In the genomic region with DNA sequence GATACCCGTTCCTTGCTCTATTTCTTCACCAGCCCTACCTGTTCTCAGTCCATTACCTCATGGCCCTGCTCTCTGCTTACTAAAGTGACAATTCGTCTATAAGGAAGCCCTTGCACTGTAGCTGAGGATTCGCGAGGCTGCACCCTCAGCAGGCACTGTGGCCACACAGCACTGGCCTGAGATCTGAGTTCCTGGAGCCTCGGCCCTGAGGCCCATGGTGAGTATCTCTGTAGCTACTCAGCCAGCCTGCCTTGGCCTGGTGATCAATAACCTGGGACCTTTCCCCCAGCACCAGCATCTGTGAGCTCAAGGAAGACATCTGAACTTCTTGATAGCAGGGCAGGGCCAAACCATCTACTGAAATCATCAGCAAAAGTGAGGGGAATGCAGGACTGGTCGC, we compare ENCODE assay signal across 1 cellular context.
TF ChIP-seq lines count a peak whose summit lies in the region.

No MANE protein-coding gene starts in this region.

TF ChIP-seq in K562, 482 proteins besides CTCF, POLR2A, EP300 and RAD21 (continued from another document):
- TF ChIP-seq, protein P1, sequence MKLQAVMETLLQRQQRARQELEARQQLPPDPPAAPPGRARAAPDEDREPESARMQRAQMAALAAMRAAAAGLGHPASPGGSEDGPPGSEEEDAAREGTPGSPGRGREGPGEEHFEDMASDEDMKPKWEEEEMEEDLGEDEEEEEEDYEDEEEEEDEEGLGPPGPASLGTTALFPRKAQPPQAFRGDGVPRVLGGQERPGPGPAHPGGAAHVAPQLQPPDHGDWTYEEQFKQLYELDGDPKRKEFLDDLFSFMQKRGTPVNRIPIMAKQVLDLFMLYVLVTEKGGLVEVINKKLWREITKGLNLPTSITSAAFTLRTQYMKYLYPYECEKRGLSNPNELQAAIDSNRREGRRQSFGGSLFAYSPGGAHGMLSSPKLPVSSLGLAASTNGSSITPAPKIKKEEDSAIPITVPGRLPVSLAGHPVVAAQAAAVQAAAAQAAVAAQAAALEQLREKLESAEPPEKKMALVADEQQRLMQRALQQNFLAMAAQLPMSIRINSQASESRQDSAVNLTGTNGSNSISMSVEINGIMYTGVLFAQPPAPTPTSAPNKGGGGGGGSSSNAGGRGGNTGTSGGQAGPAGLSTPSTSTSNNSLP (IDR thresholded peaks at IDR 0.05; ENCODE audit: borderline replicate concordance, low read depth, low read length): no peak
- TF ChIP-seq RAD51 (IDR thresholded peaks at IDR 0.05; ENCODE audit: borderline replicate concordance, low read depth) (no peak), BRD9 (IDR thresholded peaks at IDR 0.05; ENCODE audit: low read depth, partially characterized antibody) (no peak), RUNX1 (IDR thresholded peaks at IDR 0.05; ENCODE audit: low read depth) (no peak), TAF9B (IDR thresholded peaks at IDR 0.05; ENCODE audit: partially characterized antibody) (no peak), NR1H2 (CRISPR knock-in tag; IDR thresholded peaks at IDR 0.05) (no peak), SRSF1 (IDR thresholded peaks at IDR 0.05; ENCODE audit: low read depth, low read length) (no peak), LCOR (CRISPR knock-in tag; IDR thresholded peaks at IDR 0.05) (no peak), NCOR1 (IDR thresholded peaks at IDR 0.05) (no peak), CEBPB (tag; IDR thresholded peaks at IDR 0.05) (no peak), SAFB (IDR thresholded peaks at IDR 0.05; ENCODE audit: borderline replicate concordance, low read depth, low read length) (no peak), CBX8 (IDR thresholded peaks at IDR 0.05; ENCODE audit: borderline replicate concordance, extremely low read depth, low read depth, low read length, poor library complexity, severe bottlenecking) (no peak), HNRNPH1 (optimal IDR thresholded peaks at IDR 0.05; ENCODE audit: low read depth, low read length) (no peak), RHOXF2B (CRISPR knock-in tag; conservative IDR thresholded peaks at IDR 0.05) (no peak), RFX7 (CRISPR knock-in tag; IDR thresholded peaks at IDR 0.05) (no peak)
- TF ChIP-seq, protein P2, sequence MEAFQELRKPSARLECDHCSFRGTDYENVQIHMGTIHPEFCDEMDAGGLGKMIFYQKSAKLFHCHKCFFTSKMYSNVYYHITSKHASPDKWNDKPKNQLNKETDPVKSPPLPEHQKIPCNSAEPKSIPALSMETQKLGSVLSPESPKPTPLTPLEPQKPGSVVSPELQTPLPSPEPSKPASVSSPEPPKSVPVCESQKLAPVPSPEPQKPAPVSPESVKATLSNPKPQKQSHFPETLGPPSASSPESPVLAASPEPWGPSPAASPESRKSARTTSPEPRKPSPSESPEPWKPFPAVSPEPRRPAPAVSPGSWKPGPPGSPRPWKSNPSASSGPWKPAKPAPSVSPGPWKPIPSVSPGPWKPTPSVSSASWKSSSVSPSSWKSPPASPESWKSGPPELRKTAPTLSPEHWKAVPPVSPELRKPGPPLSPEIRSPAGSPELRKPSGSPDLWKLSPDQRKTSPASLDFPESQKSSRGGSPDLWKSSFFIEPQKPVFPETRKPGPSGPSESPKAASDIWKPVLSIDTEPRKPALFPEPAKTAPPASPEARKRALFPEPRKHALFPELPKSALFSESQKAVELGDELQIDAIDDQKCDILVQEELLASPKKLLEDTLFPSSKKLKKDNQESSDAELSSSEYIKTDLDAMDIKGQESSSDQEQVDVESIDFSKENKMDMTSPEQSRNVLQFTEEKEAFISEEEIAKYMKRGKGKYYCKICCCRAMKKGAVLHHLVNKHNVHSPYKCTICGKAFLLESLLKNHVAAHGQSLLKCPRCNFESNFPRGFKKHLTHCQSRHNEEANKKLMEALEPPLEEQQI (IDR thresholded peaks at IDR 0.05): no peak
- TF ChIP-seq, protein P3, sequence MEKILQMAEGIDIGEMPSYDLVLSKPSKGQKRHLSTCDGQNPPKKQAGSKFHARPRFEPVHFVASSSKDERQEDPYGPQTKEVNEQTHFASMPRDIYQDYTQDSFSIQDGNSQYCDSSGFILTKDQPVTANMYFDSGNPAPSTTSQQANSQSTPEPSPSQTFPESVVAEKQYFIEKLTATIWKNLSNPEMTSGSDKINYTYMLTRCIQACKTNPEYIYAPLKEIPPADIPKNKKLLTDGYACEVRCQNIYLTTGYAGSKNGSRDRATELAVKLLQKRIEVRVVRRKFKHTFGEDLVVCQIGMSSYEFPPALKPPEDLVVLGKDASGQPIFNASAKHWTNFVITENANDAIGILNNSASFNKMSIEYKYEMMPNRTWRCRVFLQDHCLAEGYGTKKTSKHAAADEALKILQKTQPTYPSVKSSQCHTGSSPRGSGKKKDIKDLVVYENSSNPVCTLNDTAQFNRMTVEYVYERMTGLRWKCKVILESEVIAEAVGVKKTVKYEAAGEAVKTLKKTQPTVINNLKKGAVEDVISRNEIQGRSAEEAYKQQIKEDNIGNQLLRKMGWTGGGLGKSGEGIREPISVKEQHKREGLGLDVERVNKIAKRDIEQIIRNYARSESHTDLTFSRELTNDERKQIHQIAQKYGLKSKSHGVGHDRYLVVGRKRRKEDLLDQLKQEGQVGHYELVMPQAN (IDR thresholded peaks at IDR 0.05; ENCODE audit: borderline replicate concordance): no peak
- TF ChIP-seq, protein P4, sequence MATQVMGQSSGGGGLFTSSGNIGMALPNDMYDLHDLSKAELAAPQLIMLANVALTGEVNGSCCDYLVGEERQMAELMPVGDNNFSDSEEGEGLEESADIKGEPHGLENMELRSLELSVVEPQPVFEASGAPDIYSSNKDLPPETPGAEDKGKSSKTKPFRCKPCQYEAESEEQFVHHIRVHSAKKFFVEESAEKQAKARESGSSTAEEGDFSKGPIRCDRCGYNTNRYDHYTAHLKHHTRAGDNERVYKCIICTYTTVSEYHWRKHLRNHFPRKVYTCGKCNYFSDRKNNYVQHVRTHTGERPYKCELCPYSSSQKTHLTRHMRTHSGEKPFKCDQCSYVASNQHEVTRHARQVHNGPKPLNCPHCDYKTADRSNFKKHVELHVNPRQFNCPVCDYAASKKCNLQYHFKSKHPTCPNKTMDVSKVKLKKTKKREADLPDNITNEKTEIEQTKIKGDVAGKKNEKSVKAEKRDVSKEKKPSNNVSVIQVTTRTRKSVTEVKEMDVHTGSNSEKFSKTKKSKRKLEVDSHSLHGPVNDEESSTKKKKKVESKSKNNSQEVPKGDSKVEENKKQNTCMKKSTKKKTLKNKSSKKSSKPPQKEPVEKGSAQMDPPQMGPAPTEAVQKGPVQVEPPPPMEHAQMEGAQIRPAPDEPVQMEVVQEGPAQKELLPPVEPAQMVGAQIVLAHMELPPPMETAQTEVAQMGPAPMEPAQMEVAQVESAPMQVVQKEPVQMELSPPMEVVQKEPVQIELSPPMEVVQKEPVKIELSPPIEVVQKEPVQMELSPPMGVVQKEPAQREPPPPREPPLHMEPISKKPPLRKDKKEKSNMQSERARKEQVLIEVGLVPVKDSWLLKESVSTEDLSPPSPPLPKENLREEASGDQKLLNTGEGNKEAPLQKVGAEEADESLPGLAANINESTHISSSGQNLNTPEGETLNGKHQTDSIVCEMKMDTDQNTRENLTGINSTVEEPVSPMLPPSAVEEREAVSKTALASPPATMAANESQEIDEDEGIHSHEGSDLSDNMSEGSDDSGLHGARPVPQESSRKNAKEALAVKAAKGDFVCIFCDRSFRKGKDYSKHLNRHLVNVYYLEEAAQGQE (CRISPR knock-in tag; IDR thresholded peaks at IDR 0.05; ENCODE audit: low read depth): no peak
- TF ChIP-seq, protein P5, sequence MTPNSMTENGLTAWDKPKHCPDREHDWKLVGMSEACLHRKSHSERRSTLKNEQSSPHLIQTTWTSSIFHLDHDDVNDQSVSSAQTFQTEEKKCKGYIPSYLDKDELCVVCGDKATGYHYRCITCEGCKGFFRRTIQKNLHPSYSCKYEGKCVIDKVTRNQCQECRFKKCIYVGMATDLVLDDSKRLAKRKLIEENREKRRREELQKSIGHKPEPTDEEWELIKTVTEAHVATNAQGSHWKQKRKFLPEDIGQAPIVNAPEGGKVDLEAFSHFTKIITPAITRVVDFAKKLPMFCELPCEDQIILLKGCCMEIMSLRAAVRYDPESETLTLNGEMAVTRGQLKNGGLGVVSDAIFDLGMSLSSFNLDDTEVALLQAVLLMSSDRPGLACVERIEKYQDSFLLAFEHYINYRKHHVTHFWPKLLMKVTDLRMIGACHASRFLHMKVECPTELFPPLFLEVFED (CRISPR knock-in tag; conservative IDR thresholded peaks at IDR 0.05): no peak
TF ChIP-seq in K562: peak in this region for 0.
